10 cellular contexts compared by ENCODE assay signal in genomic region chr10:6083523-6084475, GRCh38. TPM values are rescaled to one million over a fixed set of nuclear protein-coding genes. Genes with fewer than 3 reads are reported as not detected.
DNase-seq lines count a peak whose midpoint lies in the region; ATAC-seq and TF ChIP-seq lines count a peak whose summit lies in the region.
"Had no signal": no experiment of that assay in that cellular context is flagged by ENCODE, and none has a peak within 500 bp of the region (broad histone marks: within the 10 kb centered on the region; RNA-seq: fewer than 3 reads in every experiment).

No MANE protein-coding gene starts in this region.

- H3K9me3 Mint-ChIP-seq in CD4-positive, alpha-beta T cell: no peaks in the 10 kb centered on the region
- H3K9me3 Mint-ChIP-seq in T-helper 2 cell treated with Interferon-gamma antibody and Interleukin-4, amounts not matched to agents 5 μg/mL and 100 μg/mL, for 36 hours: peaks cover 15% of the 10 kb centered on the region
- H3K9me3 Mint-ChIP-seq in activated naive CD8-positive, alpha-beta T cell treated with anti-CD3 and anti-CD28 coated beads for 36 hours: peaks cover 11% of the 10 kb centered on the region
- no peaks in the 10 kb centered on the region for H3K9me3 Mint-ChIP-seq in osteocyte (ENCODE audit: unreplicated experiment)
- peaks cover 0 to 4% (median 0%) of the 10 kb centered on the region in 7 donors for H3K9me3 Mint-ChIP-seq in CD14-positive monocyte

- peak overlapping the region; percentile 63 for H3K4me3 Mint-ChIP-seq in CD4-positive, alpha-beta T cell
- H3K4me3 Mint-ChIP-seq in T-helper 2 cell treated with Interferon-gamma antibody and Interleukin-4, amounts not matched to agents 5 μg/mL and 100 μg/mL, for 36 hours: peak overlapping the region; percentile 85
- peak overlapping the region; percentile 70 for H3K4me3 Mint-ChIP-seq in activated naive CD8-positive, alpha-beta T cell treated with anti-CD3 and anti-CD28 coated beads for 36 hours
- H3K4me3 Mint-ChIP-seq in osteocyte (ENCODE audit: unreplicated experiment): no peak overlapping the region
- H3K4me3 Mint-ChIP-seq in CD14-positive monocyte: no peak overlapping the region

- H3K27ac ChIP-seq in CD4-positive, alpha-beta T cell (ENCODE audit: low read depth, low read length): no peak overlapping the region

- intact Hi-C loops in CD4-positive, alpha-beta T cell (cut with DNase I, micrococcal nuclease): loop anchor here in 1 of 2 experiments (2.0 kb wide), 1 partner anchor 15 kb away; no protein-coding TSS in a partner anchor
- intact Hi-C loops in CD14-positive monocyte (cut with micrococcal nuclease): no loop called here

- POLR2A ChIA-PET in CD4-positive, alpha-beta T cell (lab: Charles Lee): interaction anchor here (1.0 to 2.4 kb wide), 9 partner anchors 12 to 107 kb away, joined by 3 to 14 read pairs (median 4); partner anchors contain the start of gene IL15RA

- H3K36me3 Mint-ChIP-seq in CD4-positive, alpha-beta T cell (ENCODE audit: low read depth): no peaks in the 10 kb centered on the region
- peaks cover 15% of the 10 kb centered on the region for H3K36me3 Mint-ChIP-seq in T-helper 2 cell treated with Interferon-gamma antibody and Interleukin-4, amounts not matched to agents 5 μg/mL and 100 μg/mL, for 36 hours (ENCODE audit: low read depth)
- H3K36me3 Mint-ChIP-seq in activated naive CD8-positive, alpha-beta T cell treated with anti-CD3 and anti-CD28 coated beads for 36 hours: peaks cover 10% of the 10 kb centered on the region
- H3K36me3 Mint-ChIP-seq in osteocyte (ENCODE audit: unreplicated experiment): no peaks in the 10 kb centered on the region
- no peaks in the 10 kb centered on the region for H3K36me3 Mint-ChIP-seq in CD14-positive monocyte

- H3K27me3 Mint-ChIP-seq in CD4-positive, alpha-beta T cell: no peaks in the 10 kb centered on the region
- H3K27me3 Mint-ChIP-seq in T-helper 2 cell treated with Interferon-gamma antibody and Interleukin-4, amounts not matched to agents 5 μg/mL and 100 μg/mL, for 36 hours (ENCODE audit: low read depth): no peaks in the 10 kb centered on the region
- H3K27me3 Mint-ChIP-seq in activated naive CD8-positive, alpha-beta T cell treated with anti-CD3 and anti-CD28 coated beads for 36 hours: no peaks in the 10 kb centered on the region
- H3K27me3 Mint-ChIP-seq in osteocyte (ENCODE audit: unreplicated experiment) (peaks cover 46% of the 10 kb centered on the region), CD14-positive monocyte (ENCODE audit: low read depth in 3 of 3) (peaks cover 0 to 8% (median 6%) of the 10 kb centered on the region in 3 donors)

- H3K27me3 ChIP-seq in CD4-positive, alpha-beta T cell (ENCODE audit: control insufficient read depth, insufficient read depth, low read length): no peaks in the 10 kb centered on the region

- CTCF ChIA-PET in CD4-positive, alpha-beta T cell (lab: Charles Lee): interaction anchor here (1.1 to 4.0 kb wide), 3 partner anchors 33 to 119 kb away, joined by 3 to 13 read pairs (median 8); partner anchors contain the start of gene PFKFB3

- TF ChIP-seq CTCF in CD4-positive, alpha-beta T cell (IDR thresholded peaks at IDR 0.05): no peak
- TF ChIP-seq CTCF in osteocyte (IDR thresholded peaks at IDR 0.05) (no peak), CD14-positive monocyte (IDR thresholded peaks at IDR 0.05) (no peak)

- peak overlapping the region; percentile 43 for H3K27ac Mint-ChIP-seq in CD4-positive, alpha-beta T cell
- peak overlapping the region; percentile 92 for H3K27ac Mint-ChIP-seq in T-helper 2 cell treated with Interferon-gamma antibody and Interleukin-4, amounts not matched to agents 5 μg/mL and 100 μg/mL, for 36 hours
- H3K27ac Mint-ChIP-seq in activated naive CD8-positive, alpha-beta T cell treated with anti-CD3 and anti-CD28 coated beads for 36 hours: peak overlapping the region; percentile 88
- no peak overlapping the region for H3K27ac Mint-ChIP-seq in osteocyte (ENCODE audit: unreplicated experiment)
- peak overlapping the region in 2 of 7 donors; percentile 57 to 63 for H3K27ac Mint-ChIP-seq in CD14-positive monocyte

- peaks cover 48% of the 10 kb centered on the region for H3K4me1 Mint-ChIP-seq in CD4-positive, alpha-beta T cell (ENCODE audit: low read depth)
- peaks cover 64% of the 10 kb centered on the region for H3K4me1 Mint-ChIP-seq in T-helper 2 cell treated with Interferon-gamma antibody and Interleukin-4, amounts not matched to agents 5 μg/mL and 100 μg/mL, for 36 hours (ENCODE audit: low read depth)
- peaks cover 56% of the 10 kb centered on the region for H3K4me1 Mint-ChIP-seq in activated naive CD8-positive, alpha-beta T cell treated with anti-CD3 and anti-CD28 coated beads for 36 hours
- H3K4me1 Mint-ChIP-seq in osteocyte (ENCODE audit: unreplicated experiment) (peaks cover 12% of the 10 kb centered on the region), CD14-positive monocyte (peaks cover 12% of the 10 kb centered on the region)

- H3K9me3 ChIP-seq in CD4-positive, alpha-beta T cell (ENCODE audit: control insufficient read depth, low read length): no peaks in the 10 kb centered on the region

- peak; percentile 25 for ATAC-seq in CD4-positive, alpha-beta T cell (ENCODE audit: poor library complexity)
- no peak for ATAC-seq in HG03457 (IDR thresholded peaks at IDR 0.05; ENCODE audit: unreplicated experiment)

- peak in 6 of 10 experiments; percentile 11 to 44 (median 21) for DNase-seq in CD4-positive, alpha-beta T cell
- DNase-seq in T-helper 2 cell treated with Interferon-gamma antibody and Interleukin-4, amounts not matched to agents 5 μg/mL and 100 μg/mL, for 36 hours (ENCODE audit: low spot score): peak; percentile 90
- peak; percentile 75 for DNase-seq in activated naive CD8-positive, alpha-beta T cell treated with anti-CD3 and anti-CD28 coated beads for 36 hours
- DNase-seq in osteocyte (ENCODE audit: extremely low spot score, unreplicated experiment): peak; percentile 42
- no peak for DNase-seq in CD14-positive monocyte (ENCODE audit: low spot score)
- no peak for DNase-seq in occipital lobe (lab: John Stamatoyannopoulos, UW)
- DNase-seq in NOMO-1 treated with DMSO at 0.1 percent for 48 hours (lab: John Stamatoyannopoulos, UW; ENCODE audit: unreplicated experiment): no peak
- DNase-seq: NCI-H510A treated with DMSO at 0.1 percent for 48 hours had no signal

RNA-seq across cellular contexts. Expression of gene RBM17, which starts 5.0 kb away (rescaled TPM):
- total RNA-seq in CD4-positive, alpha-beta T cell: 100 to 1,000 TPM; 143 to 150 TPM
- 100 to 1,000 TPM; 337 to 355 TPM for total RNA-seq in activated naive CD8-positive, alpha-beta T cell treated with anti-CD3 and anti-CD28 coated beads for 36 hours
- total RNA-seq in osteocyte (73.4 and 80.1 TPM in 2 replicates), occipital lobe (38.2 TPM)
- polyA plus RNA-seq in CD14-positive monocyte: 10 to 100 TPM; 44.5 to 51.4 TPM

RNA-seq across cellular contexts. Expression of gene IL2RA, which starts 21.6 kb away (rescaled TPM):
- total RNA-seq in CD4-positive, alpha-beta T cell: 1 to 10 TPM; 4.9 to 5.4 TPM
- total RNA-seq in activated naive CD8-positive, alpha-beta T cell treated with anti-CD3 and anti-CD28 coated beads for 36 hours: 100 to 1,000 TPM; 680 to 698 TPM
- total RNA-seq in osteocyte (not detected in 2 replicates), occipital lobe (not detected)
- polyA plus RNA-seq in CD14-positive monocyte: under 1 TPM in 1 of 2 donors, not detected in 1; 0.06 TPM
- total RNA-seq: HT-29 had no signal

Comparison
In these comparisons a context has a peak if more than half of its experiments do, and no peak if none do; other contexts are left out.
1. DNase-seq: peak in CD4-positive, alpha-beta T cell (6 of 10), T-helper 2 cell treated with Interferon-gamma antibody and Interleukin-4, amounts not matched to agents 5 μg/mL and 100 μg/mL, for 36 hours (single experiment), activated naive CD8-positive, alpha-beta T cell treated with anti-CD3 and anti-CD28 coated beads for 36 hours (single experiment) and osteocyte (single experiment); none in CD14-positive monocyte (single experiment), occipital lobe (single experiment) and NOMO-1 treated with DMSO at 0.1 percent for 48 hours (single experiment).
2. H3K4me3 Mint-ChIP-seq: peak in CD4-positive, alpha-beta T cell (single experiment), T-helper 2 cell treated with Interferon-gamma antibody and Interleukin-4, amounts not matched to agents 5 μg/mL and 100 μg/mL, for 36 hours (single experiment) and activated naive CD8-positive, alpha-beta T cell treated with anti-CD3 and anti-CD28 coated beads for 36 hours (single experiment); none in osteocyte (single experiment) and CD14-positive monocyte (0 of 2).
3. RNA of gene IL2RA, which starts 21.6 kb away (total RNA-seq): 680 to 698 TPM in activated naive CD8-positive, alpha-beta T cell treated with anti-CD3 and anti-CD28 coated beads for 36 hours; 4.9 to 5.4 TPM in CD4-positive, alpha-beta T cell, not detected in osteocyte and not detected in occipital lobe (single experiment); every median in the first group is over 100 times any median in the second.